ENCODE assay signal across 12 cellular contexts in genomic region chr9:5879419-5880181, GRCh38. TPM values are rescaled to one million over a fixed set of nuclear protein-coding genes. Genes with fewer than 3 reads are reported as not detected.
DNase-seq lines count a peak whose midpoint lies in the region; ATAC-seq and TF ChIP-seq lines count a peak whose summit lies in the region.
"Had no signal": no experiment of that assay in that cellular context is flagged by ENCODE, and none has a peak within 500 bp of the region (broad histone marks: within the 10 kb centered on the region; RNA-seq: fewer than 3 reads in every experiment).

No MANE protein-coding gene starts in this region.

- no TSS peak for BruUV-seq in OCI-LY7 (replicated peaks; lab: Mats Ljungman, UMichigan)

- H3K4me1 ChIP-seq in mucosa of descending colon (ENCODE audit: low read depth) (no peaks in the 10 kb centered on the region), Karpas-422 (ENCODE audit: low read length) (no peaks in the 10 kb centered on the region), OCI-LY7 (ENCODE audit: insufficient read depth, low read length, poor library complexity, severe bottlenecking) (no peaks in the 10 kb centered on the region)
- H3K4me1 ChIP-seq: heart left ventricle, uterus had no signal

- H3K4me2 ChIP-seq in Karpas-422 (ENCODE audit: low read depth, low read length, poor library complexity, severe bottlenecking) (no peak overlapping the region), OCI-LY7 (ENCODE audit: low read length) (no peak overlapping the region)

- H3K27ac ChIP-seq in Karpas-422 (ENCODE audit: low read length): no peak overlapping the region
- H3K27ac ChIP-seq in OCI-LY7 (ENCODE audit: low read depth, low read length, poor library complexity, severe bottlenecking): no peak overlapping the region
- H3K27ac ChIP-seq: heart left ventricle had no signal

- peak; percentile 85 for ATAC-seq in mucosa of descending colon
- no peak for ATAC-seq in HG02610 (IDR thresholded peaks at IDR 0.05; ENCODE audit: unreplicated experiment)

- TF ChIP-seq CTCF in choroid plexus epithelial cell (conservative IDR thresholded peaks at IDR 0.05; ENCODE audit: low read depth, low read length) (no peak), mucosa of descending colon (IDR thresholded peaks at IDR 0.05) (no peak), OCI-LY7 (conservative IDR thresholded peaks at IDR 0.05; ENCODE audit: low read length) (no peak)

- H3K4me3 ChIP-seq in choroid plexus epithelial cell (ENCODE audit: low read depth, low read length) (no peak overlapping the region), mucosa of descending colon (no peak overlapping the region), Karpas-422 (ENCODE audit: low read length) (no peak overlapping the region), OCI-LY7 (ENCODE audit: low read depth, low read length, poor library complexity, severe bottlenecking) (no peak overlapping the region)
- H3K4me3 ChIP-seq: heart left ventricle, skin epidermis, uterus had no signal

- no peaks in the 10 kb centered on the region for H3K79me2 ChIP-seq in Karpas-422 (ENCODE audit: low read length)
- no peaks in the 10 kb centered on the region for H3K79me2 ChIP-seq in OCI-LY7 (ENCODE audit: insufficient read depth, low read depth, low read length)

- intact Hi-C loops in mucosa of descending colon (cut with DNase I, micrococcal nuclease) (loop anchor here in 1 of 2 donors (10.0 kb wide), 1 partner anchor 175 kb away; no protein-coding TSS in a partner anchor), OCI-LY7 (cut with micrococcal nuclease; ENCODE audit: unreplicated experiment) (no loop called here)

- H3K9me3 ChIP-seq in mucosa of descending colon (no peaks in the 10 kb centered on the region), Karpas-422 (ENCODE audit: low read length) (no peaks in the 10 kb centered on the region), OCI-LY7 (ENCODE audit: low read length) (no peaks in the 10 kb centered on the region)
- H3K9me3 ChIP-seq: heart left ventricle, uterus had no signal

- peak; percentile 91 for DNase-seq in ELR (ENCODE audit: low read depth)
- DNase-seq in NCI-H460 (ENCODE audit: extremely low read depth, low read depth): peak; percentile 33
- peak; percentile 75 for DNase-seq in choroid plexus epithelial cell (ENCODE audit: low read depth)
- DNase-seq in mucosa of descending colon: no peak
- DNase-seq in Karpas-422: no peak
- no peak for DNase-seq in OCI-LY7 (ENCODE audit: low spot score)
- DNase-seq in stimulated activated CD4-positive, alpha-beta T cell treated with anti-CD3 and anti-CD28 coated beads, Interleukin-12 subunit alpha, Interleukin-12 subunit beta, amount 100 ng/mL, for 4 hours: no peak
- DNase-seq: heart left ventricle had no signal

- CTCF ChIA-PET in OCI-LY7 (lab: Charles Lee; ENCODE audit: unreplicated experiment): no interaction called here

- no peaks in the 10 kb centered on the region for H3K27me3 ChIP-seq in Karpas-422 (ENCODE audit: low read length)
- H3K27me3 ChIP-seq: heart left ventricle, uterus had no signal

- H3K36me3 ChIP-seq in mucosa of descending colon (ENCODE audit: low read depth): no peaks in the 10 kb centered on the region
- no peaks in the 10 kb centered on the region for H3K36me3 ChIP-seq in Karpas-422 (ENCODE audit: insufficient read depth, low read length)
- H3K36me3 ChIP-seq in OCI-LY7 (ENCODE audit: insufficient read depth, low read length): no peaks in the 10 kb centered on the region
- H3K36me3 ChIP-seq: heart left ventricle, uterus had no signal

- no peak overlapping the region for H3K9ac ChIP-seq in Karpas-422 (ENCODE audit: low read length)

- H4K20me1 ChIP-seq in Karpas-422 (ENCODE audit: insufficient read depth, low read depth, low read length) (no peaks in the 10 kb centered on the region), OCI-LY7 (ENCODE audit: insufficient read depth, low read length) (no peaks in the 10 kb centered on the region)

- POLR2A ChIA-PET in OCI-LY7 (lab: Charles Lee): interaction anchor here (0.7 to 0.9 kb wide), 3 partner anchors 20 to 94 kb away, joined by 3 read pairs; no protein-coding TSS in a partner anchor

- H3K9me2 ChIP-seq in Karpas-422 (replicated peaks; ENCODE audit: insufficient read depth, low read length) (no peaks in the 10 kb centered on the region), OCI-LY7 (ENCODE audit: insufficient read depth, low read length) (no peaks in the 10 kb centered on the region)

- H2AFZ ChIP-seq in Karpas-422 (ENCODE audit: low read length) (no peak overlapping the region), OCI-LY7 (ENCODE audit: low read length) (no peak overlapping the region)

RNA-seq across cellular contexts. Expression of gene MLANA, which starts 11.1 kb away (rescaled TPM):
- total RNA-seq in NCI-H460 (2014; rRNA removed; shearing (Covaris generic)): not detected in 2 replicates
- polyA plus RNA-seq in NCI-H460 (2014; cell fraction: nucleus; rRNA removed): not detected in 2 replicates
- total RNA-seq in mucosa of descending colon: not detected
- total RNA-seq in Karpas-422 (2014; rRNA removed; shearing (Covaris generic); ENCODE audit: low replicate concordance): not detected in 2 replicates
- not detected in 2 replicates for total RNA-seq in OCI-LY7 (2014; rRNA removed; shearing (Covaris generic))
- not detected in 2 replicates for total RNA-seq in OCI-LY7 (2022)
- total RNA-seq: activated T-helper 1 cell treated with anti-CD3 and anti-CD28 coated beads, Interleukin-12 subunit alpha, Interleukin-12 subunit beta, Interleukin-2, Interleukin-4 antibody, amounts not matched to agents 30 ng/mL and 10 ng/mL and 1 ng/mL, durations not matched to agents 14 hours and 24 hours and 36 hours; heart left ventricle; uterus had no signal
- polyA plus RNA-seq: heart left ventricle had no signal

RNA-seq across cellular contexts. Expression of gene ERMP1, which starts 46.7 kb away (rescaled TPM):
- total RNA-seq in NCI-H460 (2014; rRNA removed; shearing (Covaris generic)): 14.9 and 16.2 TPM in 2 replicates
- polyA plus RNA-seq in NCI-H460 (2014; cell fraction: nucleus; rRNA removed): 11.8 and 16.8 TPM in 2 replicates
- total RNA-seq in mucosa of descending colon (10 to 100 TPM; 29.5 to 60.6 (median 34.1) TPM), OCI-LY7 (2022) (12.6 and 14.6 TPM in 2 replicates)
- 15.5 and 27.4 TPM in 2 replicates for total RNA-seq in Karpas-422 (2014; rRNA removed; shearing (Covaris generic); ENCODE audit: low replicate concordance)
- total RNA-seq in OCI-LY7 (2014; rRNA removed; shearing (Covaris generic)): 7.9 and 11.1 TPM in 2 replicates

Comparison
In these comparisons a context has a peak if more than half of its experiments do, and no peak if none do; other contexts are left out.
1. DNase-seq: peak in ELR (single experiment), NCI-H460 (single experiment) and choroid plexus epithelial cell (single experiment); none in mucosa of descending colon (0 of 3), Karpas-422 (single experiment), OCI-LY7 (single experiment) and stimulated activated CD4-positive, alpha-beta T cell treated with anti-CD3 and anti-CD28 coated beads, Interleukin-12 subunit alpha, Interleukin-12 subunit beta, amount 100 ng/mL, for 4 hours (single experiment).